Comparison of ENCODE assay signal across 2 cellular contexts in the genomic region with DNA sequence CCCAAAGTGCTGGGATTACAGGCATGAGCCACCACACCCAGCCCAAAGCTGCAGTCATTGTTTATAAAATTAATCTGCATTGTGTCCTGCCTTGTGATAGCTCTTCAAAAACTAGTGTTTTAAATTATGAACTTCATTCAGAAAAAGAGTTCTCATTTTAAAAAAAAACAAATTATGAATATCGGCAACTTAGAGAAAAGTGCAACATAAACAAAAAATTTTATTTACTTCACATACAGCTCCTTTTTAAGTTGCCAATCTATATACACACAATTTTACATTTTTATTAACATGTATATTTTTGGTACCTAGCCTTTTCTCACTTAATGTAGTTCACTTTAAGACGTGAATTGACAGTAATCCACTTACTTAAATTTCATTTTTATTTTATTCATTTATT.
TF ChIP-seq lines count a peak whose summit lies in the region.

No MANE protein-coding gene starts in this region.

TF ChIP-seq in HepG2, 621 proteins besides CTCF, POLR2A, EP300 and RAD21:
- TF ChIP-seq ZNF44 (CRISPR knock-in tag; IDR thresholded peaks at IDR 0.05): no peak
- TF ChIP-seq MAFF (IDR thresholded peaks at IDR 0.05; ENCODE audit: low read depth, low read length): peak; percentile 88
- TF ChIP-seq STAT5B (CRISPR knock-in tag; IDR thresholded peaks at IDR 0.05): no peak
- TF ChIP-seq, protein P1, sequence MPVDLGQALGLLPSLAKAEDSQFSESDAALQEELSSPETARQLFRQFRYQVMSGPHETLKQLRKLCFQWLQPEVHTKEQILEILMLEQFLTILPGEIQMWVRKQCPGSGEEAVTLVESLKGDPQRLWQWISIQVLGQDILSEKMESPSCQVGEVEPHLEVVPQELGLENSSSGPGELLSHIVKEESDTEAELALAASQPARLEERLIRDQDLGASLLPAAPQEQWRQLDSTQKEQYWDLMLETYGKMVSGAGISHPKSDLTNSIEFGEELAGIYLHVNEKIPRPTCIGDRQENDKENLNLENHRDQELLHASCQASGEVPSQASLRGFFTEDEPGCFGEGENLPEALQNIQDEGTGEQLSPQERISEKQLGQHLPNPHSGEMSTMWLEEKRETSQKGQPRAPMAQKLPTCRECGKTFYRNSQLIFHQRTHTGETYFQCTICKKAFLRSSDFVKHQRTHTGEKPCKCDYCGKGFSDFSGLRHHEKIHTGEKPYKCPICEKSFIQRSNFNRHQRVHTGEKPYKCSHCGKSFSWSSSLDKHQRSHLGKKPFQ (CRISPR knock-in tag; IDR thresholded peaks at IDR 0.05; ENCODE audit: insufficient replicate concordance): no peak
- TF ChIP-seq ZFP62 (CRISPR knock-in tag; IDR thresholded peaks at IDR 0.05): no peak
- TF ChIP-seq, protein P2, sequence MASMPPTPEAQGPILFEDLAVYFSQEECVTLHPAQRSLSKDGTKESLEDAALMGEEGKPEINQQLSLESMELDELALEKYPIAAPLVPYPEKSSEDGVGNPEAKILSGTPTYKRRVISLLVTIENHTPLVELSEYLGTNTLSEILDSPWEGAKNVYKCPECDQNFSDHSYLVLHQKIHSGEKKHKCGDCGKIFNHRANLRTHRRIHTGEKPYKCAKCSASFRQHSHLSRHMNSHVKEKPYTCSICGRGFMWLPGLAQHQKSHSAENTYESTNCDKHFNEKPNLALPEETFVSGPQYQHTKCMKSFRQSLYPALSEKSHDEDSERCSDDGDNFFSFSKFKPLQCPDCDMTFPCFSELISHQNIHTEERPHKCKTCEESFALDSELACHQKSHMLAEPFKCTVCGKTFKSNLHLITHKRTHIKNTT (CRISPR knock-in tag; IDR thresholded peaks at IDR 0.05): no peak
- TF ChIP-seq MAZ (IDR thresholded peaks at IDR 0.05; ENCODE audit: borderline replicate concordance, low read depth, low read length): no peak
- no peak for TF ChIP-seq MAZ (CRISPR knock-in tag; IDR thresholded peaks at IDR 0.05; ENCODE audit: low read depth)
- no peak for TF ChIP-seq ZNF878 (CRISPR knock-in tag; IDR thresholded peaks at IDR 0.05)
- TF ChIP-seq MAFK (conservative IDR thresholded peaks at IDR 0.05 in 1 of 2, IDR thresholded peaks at IDR 0.05 in 1 of 2; ENCODE audit: low read length in 2 of 2): peak; percentile 81 to 94

TF ChIP-seq in K562, 482 proteins besides CTCF, POLR2A, EP300 and RAD21:
- TF ChIP-seq MAFK (IDR thresholded peaks at IDR 0.05; ENCODE audit: low read length) (peak; percentile 68; the same call in 1 of the 2 replicates), STAG1 (CRISPR knock-in tag; IDR thresholded peaks at IDR 0.05; ENCODE audit: borderline replicate concordance) (no peak), MAFG (tag; conservative IDR thresholded peaks at IDR 0.05) (peak; percentile 57; the same call in 1 of the 2 replicates), ZNF316 (IDR thresholded peaks at IDR 0.05) (peak; percentile 94), MAFF (IDR thresholded peaks at IDR 0.05; ENCODE audit: low read length) (peak; percentile 69), C11orf30 (IDR thresholded peaks at IDR 0.05; ENCODE audit: low read depth) (peak; percentile 79), NBN (IDR thresholded peaks at IDR 0.05; ENCODE audit: low read depth) (no peak)
